In genomic region chrX:72026341-72027023, GRCh38 we compare ENCODE assay signal across 1 cellular context.
TF ChIP-seq lines count a peak whose summit lies in the region.

No MANE protein-coding gene starts in this region.

TF ChIP-seq in IMR-90, 13 proteins besides CTCF, POLR2A, EP300 and RAD21:
- TF ChIP-seq BHLHE40 (IDR thresholded peaks at IDR 0.05; ENCODE audit: low read depth, low read length): no peak
- TF ChIP-seq NFE2L2 (IDR thresholded peaks at IDR 0.05; ENCODE audit: low read depth, low read length): no peak
- no peak for TF ChIP-seq CEBPB (IDR thresholded peaks at IDR 0.05; ENCODE audit: low read depth, low read length)
- TF ChIP-seq RFX5 (IDR thresholded peaks at IDR 0.05; ENCODE audit: low read depth, low read length): no peak
- no peak for TF ChIP-seq USF2 (IDR thresholded peaks at IDR 0.05; ENCODE audit: low read depth, low read length)
- no peak for TF ChIP-seq ELK1 (IDR thresholded peaks at IDR 0.05; ENCODE audit: borderline replicate concordance, low read depth, low read length)
- no peak for TF ChIP-seq SMC3 (IDR thresholded peaks at IDR 0.05; ENCODE audit: low read depth, low read length)
- no peak for TF ChIP-seq MAZ (IDR thresholded peaks at IDR 0.05; ENCODE audit: borderline replicate concordance, low read depth, low read length)
